In genomic region chr5:33721491-33722245, GRCh38 we compare ENCODE assay signal across 1 cellular context.
TF ChIP-seq lines count a peak whose summit lies in the region.

No MANE protein-coding gene starts in this region.

TF ChIP-seq in HepG2, 621 proteins besides CTCF, POLR2A, EP300 and RAD21 (continued from another document):
- TF ChIP-seq ZNF564 (CRISPR knock-in tag; IDR thresholded peaks at IDR 0.05): no peak
- peak; percentile 63 to 73 for TF ChIP-seq MAFK (conservative IDR thresholded peaks at IDR 0.05 in 1 of 2, IDR thresholded peaks at IDR 0.05 in 1 of 2; ENCODE audit: low read length in 2 of 2)
- TF ChIP-seq AGO2 (optimal IDR thresholded peaks at IDR 0.05; ENCODE audit: low read depth, low read length): no peak
- peak; percentile 52; the same call in 1 of the 2 replicates for TF ChIP-seq MAFF (IDR thresholded peaks at IDR 0.05; ENCODE audit: low read depth, low read length)
- no peak for TF ChIP-seq ZNF383 (CRISPR knock-in tag; IDR thresholded peaks at IDR 0.05; ENCODE audit: borderline replicate concordance)
